1 cellular context compared by ENCODE assay signal in genomic region chrX:476724-477075, GRCh38.
TF ChIP-seq lines count a peak whose summit lies in the region.

No MANE protein-coding gene starts in this region.

TF ChIP-seq in GM23338, 12 proteins besides CTCF, POLR2A, EP300 and RAD21 (continued from another document):
- TF ChIP-seq CREB1 (CRISPR knock-in tag; IDR thresholded peaks at IDR 0.05; ENCODE audit: low read depth) (no peak), ZNF462 (CRISPR knock-in tag; IDR thresholded peaks at IDR 0.05) (no peak), NANOG (IDR thresholded peaks at IDR 0.05; ENCODE audit: borderline replicate concordance) (no peak), STAT1 (IDR thresholded peaks at IDR 0.05; ENCODE audit: unreplicated experiment) (no peak)
